Comparison of ENCODE assay signal across 22 cellular contexts in the genomic region with DNA sequence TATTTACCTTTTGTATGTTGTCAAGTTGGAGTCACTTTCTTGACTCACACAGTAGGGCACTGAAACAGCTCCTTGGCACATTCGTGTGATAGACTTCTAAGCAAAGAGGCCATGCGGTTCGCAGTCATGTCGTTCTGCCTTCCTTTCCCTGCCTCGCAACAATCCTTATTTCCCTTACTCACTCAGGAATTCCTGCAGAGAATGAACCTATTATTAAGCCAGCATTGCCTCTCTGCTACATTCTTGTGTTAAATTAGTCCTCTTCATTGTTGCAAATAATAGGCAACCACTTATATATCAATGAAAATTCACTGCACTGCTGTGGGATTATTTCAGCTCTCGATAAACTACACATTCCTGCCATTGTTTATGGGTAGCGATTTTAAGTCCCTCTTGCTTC.
"Had no signal": no experiment of that assay in that cellular context is flagged by ENCODE, and none has a peak within 500 bp of the region (broad histone marks: within the 10 kb centered on the region; RNA-seq: fewer than 3 reads in every experiment).

No MANE protein-coding gene starts in this region.

- H3K27me3 Mint-ChIP-seq: activated CD4-positive, alpha-beta memory T cell treated with anti-CD3 and anti-CD28 coated beads, Interleukin-2, amount 10 ng/mL, durations not matched to agents 7 days and 5 days; activated CD4-positive, alpha-beta T cell treated with anti-CD3 and anti-CD28 coated beads, Interleukin-2, amount 10 ng/mL, durations not matched to agents 24 days and 14 days; brain; dendritic cell treated with granulocyte-macrophage colony-stimulating factor and Interleukin-4, amounts not matched to agents 40 ng/mL and 50 ng/mL, for 4 days had no signal

- H3K27ac ChIP-seq: foreskin keratinocyte, right lobe of liver, skin epidermis, transverse colon, uterus had no signal

- H3K9me3 ChIP-seq: mucosa of descending colon, right lobe of liver, transverse colon, uterus had no signal

- H3K4me3 Mint-ChIP-seq: activated CD4-positive, alpha-beta memory T cell treated with anti-CD3 and anti-CD28 coated beads, Interleukin-2, amount 10 ng/mL, durations not matched to agents 7 days and 5 days; activated CD4-positive, alpha-beta T cell treated with anti-CD3 and anti-CD28 coated beads, Interleukin-2, amount 10 ng/mL, durations not matched to agents 24 days and 14 days; activated T-cell treated with anti-CD3 and anti-CD28 coated beads, Interleukin-2, amount 50 U/mL, for 72 hours; brain; dendritic cell treated with granulocyte-macrophage colony-stimulating factor and Interleukin-4, amounts not matched to agents 40 ng/mL and 50 ng/mL, for 4 days; nephron progenitor cell; stimulated activated effector memory CD8-positive, alpha-beta T cell treated with anti-CD3 and anti-CD28 coated beads, Interleukin-12 subunit alpha, Interleukin-12 subunit beta, amount 100 ng/mL, for 72 hours; T-helper 17 cell had no signal

- H3K27ac Mint-ChIP-seq: activated CD4-positive, alpha-beta memory T cell treated with anti-CD3 and anti-CD28 coated beads, Interleukin-2, amount 10 ng/mL, durations not matched to agents 7 days and 5 days; activated CD4-positive, alpha-beta T cell treated with anti-CD3 and anti-CD28 coated beads, Interleukin-2, amount 10 ng/mL, durations not matched to agents 24 days and 14 days; activated T-cell treated with anti-CD3 and anti-CD28 coated beads, Interleukin-2, amount 50 U/mL, for 72 hours; dendritic cell treated with granulocyte-macrophage colony-stimulating factor and Interleukin-4, amounts not matched to agents 40 ng/mL and 50 ng/mL, for 4 days; nephron progenitor cell; stimulated activated effector memory CD8-positive, alpha-beta T cell treated with anti-CD3 and anti-CD28 coated beads, Interleukin-12 subunit alpha, Interleukin-12 subunit beta, amount 100 ng/mL, for 72 hours; T-helper 17 cell had no signal

- ATAC-seq: activated T-cell treated with anti-CD3 and anti-CD28 coated beads, Interleukin-2, amount 50 U/mL, for 72 hours; foreskin keratinocyte; left colon; mucosa of descending colon; right lobe of liver; stimulated activated effector memory CD8-positive, alpha-beta T cell treated with anti-CD3 and anti-CD28 coated beads, Interleukin-12 subunit alpha, Interleukin-12 subunit beta, amount 100 ng/mL, for 72 hours; T-helper 17 cell had no signal

- DNase-seq: activated CD4-positive, alpha-beta memory T cell treated with anti-CD3 and anti-CD28 coated beads, Interleukin-2, amount 10 ng/mL, durations not matched to agents 7 days and 5 days; activated CD4-positive, alpha-beta T cell treated with anti-CD3 and anti-CD28 coated beads, Interleukin-2, amount 10 ng/mL, durations not matched to agents 24 days and 14 days; activated effector memory CD4-positive, alpha-beta T cell treated with Interleukin-2 at 50 U/mL for 16 hours; activated naive CD4-positive, alpha-beta T cell treated with anti-CD3 and anti-CD28 coated beads, Interleukin-2, amount 50 U/mL, for 16 hours; activated T-cell treated with anti-CD3 and anti-CD28 coated beads, Interleukin-2, amount 50 U/mL, for 72 hours; anterior cingulate cortex; effector CD4-positive, alpha-beta T cell; foreskin keratinocyte; left colon; mesenchymal stem cell; mucosa of descending colon; nephron progenitor cell; occipital lobe; right lobe of liver; stimulated activated CD4-positive, alpha-beta T cell treated with anti-CD3 and anti-CD28 coated beads, Interleukin-1b, Interleukin-23, amount 100 ng/mL, for 48 hours; T-helper 17 cell; transverse colon; uterus had no signal

- H3K4me3 ChIP-seq: mucosa of descending colon, right lobe of liver, skin epidermis, transverse colon, uterus had no signal

- H3K36me3 Mint-ChIP-seq: brain; stimulated activated effector memory CD8-positive, alpha-beta T cell treated with anti-CD3 and anti-CD28 coated beads, Interleukin-12 subunit alpha, Interleukin-12 subunit beta, amount 100 ng/mL, for 72 hours had no signal

- H3K27me3 ChIP-seq: foreskin keratinocyte, right lobe of liver, transverse colon, uterus had no signal

- H3K4me1 Mint-ChIP-seq: activated CD4-positive, alpha-beta memory T cell treated with anti-CD3 and anti-CD28 coated beads, Interleukin-2, amount 10 ng/mL, durations not matched to agents 7 days and 5 days; activated CD4-positive, alpha-beta T cell treated with anti-CD3 and anti-CD28 coated beads, Interleukin-2, amount 10 ng/mL, durations not matched to agents 24 days and 14 days; nephron progenitor cell; stimulated activated effector memory CD8-positive, alpha-beta T cell treated with anti-CD3 and anti-CD28 coated beads, Interleukin-12 subunit alpha, Interleukin-12 subunit beta, amount 100 ng/mL, for 72 hours; T-helper 17 cell had no signal

- H3K9me3 Mint-ChIP-seq: activated CD4-positive, alpha-beta memory T cell treated with anti-CD3 and anti-CD28 coated beads, Interleukin-2, amount 10 ng/mL, durations not matched to agents 7 days and 5 days; activated CD4-positive, alpha-beta T cell treated with anti-CD3 and anti-CD28 coated beads, Interleukin-2, amount 10 ng/mL, durations not matched to agents 24 days and 14 days; dendritic cell treated with granulocyte-macrophage colony-stimulating factor and Interleukin-4, amounts not matched to agents 40 ng/mL and 50 ng/mL, for 4 days; nephron progenitor cell; stimulated activated effector memory CD8-positive, alpha-beta T cell treated with anti-CD3 and anti-CD28 coated beads, Interleukin-12 subunit alpha, Interleukin-12 subunit beta, amount 100 ng/mL, for 72 hours had no signal

- H3K4me1 ChIP-seq: foreskin keratinocyte, right lobe of liver, transverse colon, uterus had no signal

- H3K36me3 ChIP-seq: right lobe of liver, transverse colon, uterus had no signal
